ENCODE assay signal across 8 cellular contexts in genomic region chr7:74890158-74891123, GRCh38. TPM values are rescaled to one million over a fixed set of nuclear protein-coding genes. Genes with fewer than 3 reads are reported as not detected.
A peak's percentile ranks its signal among the peaks of the same experiment; 100 is the strongest.
DNase-seq lines count a peak whose midpoint lies in the region; TF ChIP-seq lines count a peak whose summit lies in the region.
"Not testable (repeated sequence)": the region's sequence is repeated elsewhere in the genome, so short reads cannot be mapped to it uniquely, and the experiment has no call there.

No MANE protein-coding gene starts in this region.

- H2AFZ ChIP-seq in neural cell (ENCODE audit: low read depth, low read length): not testable (repeated sequence)

- H4K20me1 ChIP-seq in neural cell (ENCODE audit: insufficient read depth): not testable (repeated sequence)

- not testable (repeated sequence) for H3K36me3 ChIP-seq in neural cell (ENCODE audit: insufficient read depth, low read length)

- not testable (repeated sequence) for H3K79me2 ChIP-seq in neural cell (replicated peaks; ENCODE audit: insufficient read depth, low read length)

- in situ Hi-C loops in SK-MEL-5 (cut with HindIII; ENCODE audit: low pct_unique_long_range_greater_than_20kb, low sequenced_read_pairs): not testable (repeated sequence)

- not testable (repeated sequence) for H3K4me2 ChIP-seq in neural cell (ENCODE audit: low read length)

- H3F3A ChIP-seq in neural cell (ENCODE audit: insufficient read depth, low read length, poor library complexity, severe bottlenecking): not testable (repeated sequence)

- H3K4me3 ChIP-seq in HFF-Myc (replicated peaks; ENCODE audit: low read depth, low read length) (peak overlapping the region; percentile 41), fibroblast of villous mesenchyme (ENCODE audit: low read depth, low read length) (peak overlapping the region; percentile 58), neural cell (ENCODE audit: low read length) (peak overlapping the region; percentile 60)

- DNase-seq in DMS79 treated with DMSO at 0.1 percent for 48 hours (lab: John Stamatoyannopoulos, UW) (peak; percentile 71), NCI-H1092 treated with DMSO at 0.1 percent for 48 hours (lab: John Stamatoyannopoulos, UW) (peak; percentile 84), SK-MEL-5 (ENCODE audit: low read depth, low spot score) (peak; percentile 86), fibroblast of villous mesenchyme (ENCODE audit: low read depth) (peak; percentile 64)
- DNase-seq in HFF-Myc (ENCODE audit: extremely low read depth, low read depth): not testable (repeated sequence)
- DNase-seq in activated gamma-delta T cell treated with anti-CD3 and anti-CD28 coated beads, Interleukin-2, amount 50 U/mL, for 16 hours (ENCODE audit: low read depth): peak; percentile 59
- peak; percentile 61 to 76 for DNase-seq in stimulated activated CD8-positive, alpha-beta memory T cell treated with anti-CD3 and anti-CD28 coated beads, Interleukin-7, amount 100 ng/mL, for 4 hours (ENCODE audit: low read depth in 2 of 2)

- H3K9me2 ChIP-seq in neural cell (ENCODE audit: insufficient read depth, low read length): not testable (repeated sequence)

- TF ChIP-seq RAD21 in neural cell (conservative IDR thresholded peaks at IDR 0.05): peak; percentile 47

- H3K9me3 ChIP-seq in neural cell (ENCODE audit: low read length): not testable (repeated sequence)

- peak overlapping the region; percentile 61 for H3K9ac ChIP-seq in neural cell (ENCODE audit: low read length)

- H3K27ac ChIP-seq in neural cell (ENCODE audit: low read length): peak overlapping the region; percentile 64

- not testable (repeated sequence) for TF ChIP-seq EP300 in neural cell (conservative IDR thresholded peaks at IDR 0.05; ENCODE audit: poor library complexity, severe bottlenecking)

- not testable (repeated sequence) for H3K27me3 ChIP-seq in neural cell (ENCODE audit: insufficient read depth, low read depth, low read length)

- not testable (repeated sequence) for TF ChIP-seq CTCF in HFF-Myc (IDR thresholded peaks at IDR 0.05; ENCODE audit: low read depth, low read length, missing control alignments); fibroblast of villous mesenchyme (IDR thresholded peaks at IDR 0.05; ENCODE audit: insufficient read depth, low read depth, low read length)
- peak; percentile 34 for TF ChIP-seq CTCF in neural cell (IDR thresholded peaks at IDR 0.05; ENCODE audit: poor library complexity, severe bottlenecking)

TF ChIP-seq in neural cell, 6 proteins besides CTCF, POLR2A, EP300 and RAD21:
- TF ChIP-seq POLR2AphosphoS5 (IDR thresholded peaks at IDR 0.05) (peak; percentile 86), TAF1 (IDR thresholded peaks at IDR 0.05; ENCODE audit: low read depth) (peak; percentile 41), SMC3 (conservative IDR thresholded peaks at IDR 0.05; ENCODE audit: poor library complexity) (peak; percentile 55), MXI1 (conservative IDR thresholded peaks at IDR 0.05; ENCODE audit: poor library complexity, severe bottlenecking) (peak; percentile 92), REST (IDR thresholded peaks at IDR 0.05; ENCODE audit: borderline replicate concordance) (peak; percentile 56)

RNA-seq across cellular contexts. Expression of gene GTF2IRD2, which starts 39.0 kb away (rescaled TPM):
- total RNA-seq in SK-MEL-5 (2014; rRNA removed; shearing (Covaris generic)): 5.6 and 7.9 TPM in 2 replicates
- polyA plus RNA-seq in SK-MEL-5 (2015; cell fraction: cytosol; rRNA removed): 1.9 and 4.7 TPM in 2 replicates
- polyA plus RNA-seq in SK-MEL-5 (2015; cell fraction: nucleus; rRNA removed): 13.5 and 14.8 TPM in 2 replicates
- total RNA-seq in fibroblast of villous mesenchyme: 8.2 and 10.6 TPM in 2 replicates
- 17.7 and 19.9 TPM in 2 replicates for polyA plus RNA-seq in neural cell
- polyA minus RNA-seq in neural cell: 20.5 and 23.4 TPM in 2 replicates
